In the genomic region with DNA sequence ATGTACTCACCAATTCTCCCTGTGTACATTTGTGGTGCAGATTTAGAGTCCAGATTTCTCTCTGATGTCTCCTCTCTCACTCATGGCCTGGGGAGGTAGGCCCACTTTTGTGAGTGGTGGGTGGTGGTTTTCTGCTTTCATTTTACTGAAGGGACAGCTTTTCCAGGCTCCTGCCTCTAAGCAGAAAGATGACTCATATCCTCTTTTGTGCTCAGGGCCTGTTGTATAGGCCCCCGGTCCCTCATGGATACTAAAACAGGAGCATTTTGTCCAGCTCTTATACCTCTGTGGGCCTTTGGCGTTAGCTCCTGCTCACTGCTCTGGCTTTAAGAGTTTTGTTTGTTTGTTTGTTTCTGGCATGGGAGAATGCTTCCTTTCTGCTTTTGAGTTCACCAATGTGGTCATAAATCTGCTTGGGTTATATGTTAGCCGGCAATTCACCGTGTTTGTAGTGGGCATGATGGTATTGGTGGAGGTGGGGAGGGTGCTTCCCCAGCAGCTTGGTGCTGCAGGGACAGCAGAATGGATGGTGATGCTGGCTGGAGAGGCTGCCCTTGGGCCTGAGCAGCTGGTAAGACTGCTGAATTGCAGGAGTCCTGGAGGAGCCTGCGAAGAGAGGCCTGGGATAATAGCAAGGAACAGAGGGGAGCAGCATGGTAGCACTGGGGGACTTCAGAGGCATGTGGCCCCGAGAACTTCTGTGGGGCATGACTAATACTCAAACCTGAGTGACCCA, we compare ENCODE assay signal across 13 cellular contexts.
A peak's percentile ranks its signal among the peaks of the same experiment; 100 is the strongest.
DNase-seq lines count a peak whose midpoint lies in the region; ATAC-seq and TF ChIP-seq lines count a peak whose summit lies in the region.
"Had no signal": no experiment of that assay in that cellular context is flagged by ENCODE, and none has a peak within 500 bp of the region (broad histone marks: within the 10 kb centered on the region; RNA-seq: fewer than 3 reads in every experiment).

No MANE protein-coding gene starts in this region.

- H3K4me3 ChIP-seq in A673 (ENCODE audit: low read depth, low read length, poor library complexity, severe bottlenecking): no peak overlapping the region
- no peak overlapping the region for H3K4me3 ChIP-seq in HFF-Myc (replicated peaks; ENCODE audit: low read depth, low read length)
- no peak overlapping the region for H3K4me3 ChIP-seq in gastroesophageal sphincter
- H3K4me3 ChIP-seq: gastrocnemius medialis, K562, lower lobe of right lung had no signal

- peak; percentile 26 for DNase-seq in A673 (ENCODE audit: low spot score)
- peak; percentile 14 for DNase-seq in HFF-Myc (ENCODE audit: extremely low read depth, low read depth)
- peak; percentile 56 for DNase-seq in astrocyte of the hippocampus (ENCODE audit: low read depth, low spot score)
- DNase-seq in kidney tubule cell (ENCODE audit: low spot score): peak; percentile 38
- no peak for DNase-seq in NCI-H69 (lab: John Stamatoyannopoulos, UW)
- no peak for DNase-seq in stimulated activated CD4-positive, alpha-beta T cell treated with anti-CD3 and anti-CD28 coated beads, Interleukin-4, amount 100 ng/mL, for 1 hour
- DNase-seq: BE2C, gastrocnemius medialis, lower lobe of right lung had no signal

- TF ChIP-seq POLR2A in gastroesophageal sphincter (IDR thresholded peaks at IDR 0.05): no peak

- ATAC-seq in HG03520 (IDR thresholded peaks at IDR 0.05; ENCODE audit: unreplicated experiment) (no peak), gastroesophageal sphincter (no peak)
- ATAC-seq: gastrocnemius medialis, K562, lower lobe of right lung, WTC11 had no signal

- TF ChIP-seq CTCF in A673 (conservative IDR thresholded peaks at IDR 0.05; ENCODE audit: low read depth, low read length): no peak
- TF ChIP-seq CTCF in HFF-Myc (IDR thresholded peaks at IDR 0.05; ENCODE audit: low read depth, low read length, missing control alignments): no peak
- no peak for TF ChIP-seq CTCF in gastroesophageal sphincter (IDR thresholded peaks at IDR 0.05)

- intact Hi-C loops in A673 (cut with micrococcal nuclease; ENCODE audit: unreplicated experiment): no loop called here

- 57 to 100% methylated on average over 1 to 4 of the region's 6 CpGs for WGBS in gastroesophageal sphincter (ENCODE audit: low coverage in 1 of 2), 2 donors

- BruUV-seq in A673 (replicated peaks; lab: Mats Ljungman, UMichigan): no TSS peak

- H3K36me3 ChIP-seq in A673 (ENCODE audit: insufficient read depth, low read length, poor library complexity, severe bottlenecking) (no peaks in the 10 kb centered on the region), gastroesophageal sphincter (no peaks in the 10 kb centered on the region)
- H3K36me3 ChIP-seq: BE2C, gastrocnemius medialis, lower lobe of right lung had no signal

- POLR2A ChIA-PET in A673 (lab: Charles Lee; ENCODE audit: low non-redundant PET): no interaction called here

- H3K9me3 ChIP-seq in A673 (ENCODE audit: low read depth, low read length, poor library complexity, severe bottlenecking) (no peaks in the 10 kb centered on the region), gastroesophageal sphincter (no peaks in the 10 kb centered on the region)
- H3K9me3 ChIP-seq: BE2C, gastrocnemius medialis, lower lobe of right lung had no signal

- H3K4me1 ChIP-seq in A673 (ENCODE audit: insufficient read depth, low read length, poor library complexity, severe bottlenecking) (no peaks in the 10 kb centered on the region), gastroesophageal sphincter (peaks cover 0 to 14% (median under 1%) of the 10 kb centered on the region in 3 donors)
- H3K4me1 ChIP-seq: gastrocnemius medialis, lower lobe of right lung had no signal

- H3K27me3 ChIP-seq in A673 (replicated peaks; ENCODE audit: insufficient read depth, low read depth, low read length, poor library complexity) (no peaks in the 10 kb centered on the region), gastroesophageal sphincter (no peaks in the 10 kb centered on the region)
- H3K27me3 ChIP-seq: BE2C, gastrocnemius medialis had no signal

- no peak overlapping the region for H3K27ac ChIP-seq in A673 (ENCODE audit: low read depth, low read length, poor library complexity, severe bottlenecking)
- H3K27ac ChIP-seq in gastroesophageal sphincter: no peak overlapping the region
- H3K27ac ChIP-seq: gastrocnemius medialis, lower lobe of right lung had no signal

- TF ChIP-seq EP300 in gastroesophageal sphincter (IDR thresholded peaks at IDR 0.05): no peak

- CTCF ChIA-PET in A673 (lab: Charles Lee): no interaction called here

Comparison
In these comparisons a context has a peak if more than half of its experiments do, and no peak if none do; other contexts are left out.
1. DNase-seq: peak in A673 (single experiment), HFF-Myc (single experiment), astrocyte of the hippocampus (single experiment) and kidney tubule cell (single experiment); none in NCI-H69 (single experiment) and stimulated activated CD4-positive, alpha-beta T cell treated with anti-CD3 and anti-CD28 coated beads, Interleukin-4, amount 100 ng/mL, for 1 hour (single experiment).